In genomic region chr1:77371396-77371795, GRCh38 we compare ENCODE assay signal across 26 cellular contexts.
A peak's percentile ranks its signal among the peaks of the same experiment; 100 is the strongest.
DNase-seq lines count a peak whose midpoint lies in the region; ATAC-seq and TF ChIP-seq lines count a peak whose summit lies in the region.
"Had no signal": no experiment of that assay in that cellular context is flagged by ENCODE, and none has a peak within 500 bp of the region (broad histone marks: within the 10 kb centered on the region; RNA-seq: fewer than 3 reads in every experiment).

No MANE protein-coding gene starts in this region.

- no peak overlapping the region for H3K27ac Mint-ChIP-seq in CD14-positive monocyte
- H3K27ac Mint-ChIP-seq: activated naive CD4-positive, alpha-beta T cell treated with anti-CD3 and anti-CD28 coated beads, Interleukin-2, amount 10 ng/mL, durations not matched to agents 7 days and 5 days; stimulated activated memory B cell treated with anti-CD40 and anti-IgM and Interleukin-4, amounts not matched to agents 10 μg/mL and 1 μg/mL and 100 μg/mL, for 72 hours had no signal

- peaks cover 30% of the 10 kb centered on the region for H3F3A ChIP-seq in GM23248 (ENCODE audit: insufficient read depth)

- H3K4me2 ChIP-seq in GM23248 (ENCODE audit: unreplicated experiment): peak overlapping the region; percentile 19

- H4K20me1 ChIP-seq in GM23248 (ENCODE audit: insufficient read depth): no peaks in the 10 kb centered on the region

- H3K27me3 ChIP-seq in GM23248 (replicated peaks; ENCODE audit: insufficient read depth): no peaks in the 10 kb centered on the region
- H3K27me3 ChIP-seq: BE2C, testis had no signal

- peaks cover 5% of the 10 kb centered on the region for H3K4me1 Mint-ChIP-seq in CD14-positive monocyte
- H3K4me1 Mint-ChIP-seq: stimulated activated memory B cell treated with anti-CD40 and anti-IgM and Interleukin-4, amounts not matched to agents 10 μg/mL and 1 μg/mL and 100 μg/mL, for 72 hours had no signal

- intact Hi-C loops in CD14-positive monocyte (cut with micrococcal nuclease): no loop called here

- DNase-seq in GM23248: peak; percentile 23
- peak; percentile 43 for DNase-seq in RPMI7951 (ENCODE audit: low read depth)
- DNase-seq in fibroblast of peridontal ligament (ENCODE audit: extremely low read depth): peak; percentile 32
- no peak for DNase-seq in CD14-positive monocyte (ENCODE audit: low spot score)
- DNase-seq: activated CD4-positive, alpha-beta T cell treated with anti-CD3 and anti-CD28 coated beads for 1 hour; activated CD8-positive, alpha-beta memory T cell treated with anti-CD3 and anti-CD28 coated beads for 24 hours; activated naive CD4-positive, alpha-beta T cell treated with anti-CD3 and anti-CD28 coated beads, Interleukin-2, amount 10 ng/mL, durations not matched to agents 7 days and 5 days; activated T-cell treated with anti-CD3 and anti-CD28 coated beads, Interleukin-2, amount 50 U/mL, for 48 hours; aorta; BE2C; Caco-2; central memory CD4-positive, alpha-beta T cell; DMS79 treated with DMSO at 0.1 percent for 48 hours; GOT3; hippocampal formation; mucosa of descending colon; NCI-H1694; NCI-H774; stimulated activated CD4-positive, alpha-beta T cell treated with anti-CD3 and anti-CD28 coated beads, Interleukin-2, amount 100 ng/mL, for 24 hours; SW 1271; testis had no signal

- H3K9me3 ChIP-seq in GM23248 (ENCODE audit: low read depth): no peaks in the 10 kb centered on the region
- H3K9me3 ChIP-seq: BE2C, Caco-2, mucosa of descending colon, testis had no signal

- ATAC-seq in HG03135 (IDR thresholded peaks at IDR 0.05; ENCODE audit: unreplicated experiment): no peak
- ATAC-seq in activated CD4-positive, CD25-positive, alpha-beta regulatory T cell treated with anti-CD3 and anti-CD28 coated beads, Interleukin-2, amount 50 U/mL, for 24 hours: no peak
- no peak for ATAC-seq in HG03565 (IDR thresholded peaks at IDR 0.05; ENCODE audit: unreplicated experiment)

- H3K9me2 ChIP-seq in GM23248 (ENCODE audit: insufficient read depth): no peaks in the 10 kb centered on the region

- 18 to 20% methylated on average over 1 of the region's 1 CpG for WGBS in GM23248 (ENCODE audit: low coverage in 1 of 2, low lambda C conversion rate in 2 of 2, missing lambda C conversion rate in 2 of 2), 2 experiments

- peaks cover 28% of the 10 kb centered on the region for H3K4me1 ChIP-seq in GM23248 (ENCODE audit: insufficient read depth)
- H3K4me1 ChIP-seq: Caco-2, testis had no signal

- no peaks in the 10 kb centered on the region for H3K36me3 Mint-ChIP-seq in CD14-positive monocyte
- H3K36me3 Mint-ChIP-seq: activated naive CD4-positive, alpha-beta T cell treated with anti-CD3 and anti-CD28 coated beads, Interleukin-2, amount 10 ng/mL, durations not matched to agents 7 days and 5 days; stimulated activated memory B cell treated with anti-CD40 and anti-IgM and Interleukin-4, amounts not matched to agents 10 μg/mL and 1 μg/mL and 100 μg/mL, for 72 hours had no signal

- in situ Hi-C loops in GM23248 (cut with MboI): no loop called here

- no peak overlapping the region for H3K4me3 Mint-ChIP-seq in CD14-positive monocyte
- H3K4me3 Mint-ChIP-seq: activated naive CD4-positive, alpha-beta T cell treated with anti-CD3 and anti-CD28 coated beads, Interleukin-2, amount 10 ng/mL, durations not matched to agents 7 days and 5 days; stimulated activated memory B cell treated with anti-CD40 and anti-IgM and Interleukin-4, amounts not matched to agents 10 μg/mL and 1 μg/mL and 100 μg/mL, for 72 hours had no signal

- no peak overlapping the region for H2AFZ ChIP-seq in GM23248

- peaks cover 0 to 2% (median 0%) of the 10 kb centered on the region in 7 donors for H3K9me3 Mint-ChIP-seq in CD14-positive monocyte
- H3K9me3 Mint-ChIP-seq: activated naive CD4-positive, alpha-beta T cell treated with anti-CD3 and anti-CD28 coated beads, Interleukin-2, amount 10 ng/mL, durations not matched to agents 7 days and 5 days; stimulated activated memory B cell treated with anti-CD40 and anti-IgM and Interleukin-4, amounts not matched to agents 10 μg/mL and 1 μg/mL and 100 μg/mL, for 72 hours had no signal

- no peak overlapping the region for H3K9ac ChIP-seq in GM23248

- peak overlapping the region; percentile 57 for H3K27ac ChIP-seq in GM23248
- H3K27ac ChIP-seq: testis had no signal

- H3K4me3 ChIP-seq in GM23248: no peak overlapping the region
- H3K4me3 ChIP-seq: mucosa of descending colon, testis had no signal

- H3K27me3 Mint-ChIP-seq in CD14-positive monocyte (ENCODE audit: low read depth in 3 of 3): no peaks in the 10 kb centered on the region
- H3K27me3 Mint-ChIP-seq: activated naive CD4-positive, alpha-beta T cell treated with anti-CD3 and anti-CD28 coated beads, Interleukin-2, amount 10 ng/mL, durations not matched to agents 7 days and 5 days; progenitor cell of endocrine pancreas; stimulated activated memory B cell treated with anti-CD40 and anti-IgM and Interleukin-4, amounts not matched to agents 10 μg/mL and 1 μg/mL and 100 μg/mL, for 72 hours had no signal

- H3K36me3 ChIP-seq in GM23248 (ENCODE audit: low read depth): no peaks in the 10 kb centered on the region
- H3K36me3 ChIP-seq: BE2C had no signal

- peaks cover 6% of the 10 kb centered on the region; the same call in 1 of the 2 replicates for H3K79me2 ChIP-seq in GM23248 (ENCODE audit: insufficient read depth)

- no peak for TF ChIP-seq CTCF in CD14-positive monocyte (IDR thresholded peaks at IDR 0.05)
